Comparison of ENCODE assay signal across 21 cellular contexts in the genomic region with DNA sequence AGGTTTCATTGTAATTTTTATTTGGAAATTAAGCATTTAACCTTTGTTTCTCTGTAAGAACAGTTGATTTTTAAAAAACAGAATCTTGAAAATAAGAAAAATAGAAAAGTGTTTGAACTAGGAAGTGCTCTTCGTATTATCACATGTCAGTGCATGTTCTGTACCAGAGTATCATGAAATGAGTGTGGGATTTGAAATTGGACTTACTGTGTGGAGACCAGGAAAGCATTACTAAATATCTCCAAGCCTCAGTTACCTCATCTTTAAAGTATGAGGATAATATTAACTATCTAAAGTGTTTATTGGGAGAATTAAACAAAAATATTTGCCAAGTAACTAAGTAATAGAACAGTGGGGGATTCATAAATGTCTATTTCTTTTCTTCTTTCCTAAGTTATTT.
DNase-seq lines count a peak whose midpoint lies in the region; ATAC-seq, FAIRE-seq and TF ChIP-seq lines count a peak whose summit lies in the region.
"Had no signal": no experiment of that assay in that cellular context is flagged by ENCODE, and none has a peak within 500 bp of the region (broad histone marks: within the 10 kb centered on the region; RNA-seq: fewer than 3 reads in every experiment).

No MANE protein-coding gene starts in this region.

- H3K27me3 ChIP-seq in GM23248 (replicated peaks; ENCODE audit: insufficient read depth): no peaks in the 10 kb centered on the region
- no peaks in the 10 kb centered on the region for H3K27me3 ChIP-seq in bronchial epithelial cell (ENCODE audit: control insufficient read depth, insufficient read depth, low read length)
- H3K27me3 ChIP-seq in foreskin keratinocyte: no peaks in the 10 kb centered on the region
- H3K27me3 ChIP-seq in neural progenitor cell: no peaks in the 10 kb centered on the region
- H3K27me3 ChIP-seq in pancreas: no peaks in the 10 kb centered on the region
- H3K27me3 ChIP-seq: BE2C had no signal

- 0 out of 2 replicates have a peak, but pooled peaks cover 5% of the 10 kb centered on the region for H3K4me1 ChIP-seq in GM23248 (ENCODE audit: insufficient read depth)
- peaks cover 9% of the 10 kb centered on the region for H3K4me1 ChIP-seq in foreskin keratinocyte
- H3K4me1 ChIP-seq in neural progenitor cell: peaks cover 9% of the 10 kb centered on the region
- H3K4me1 ChIP-seq in pancreas: peaks cover 0 to 9% (median 0%) of the 10 kb centered on the region in 3 donors
- H3K4me1 ChIP-seq: HAP-1 had no signal

- DNase-seq in GM23248 (no peak), bronchial epithelial cell (ENCODE audit: low read depth) (peak; percentile 80), foreskin keratinocyte (peak; percentile 27 to 61), mesothelial cell of epicardium (ENCODE audit: low spot score in 2 of 2, unreplicated experiment in 2 of 2) (no peak), neural progenitor cell (ENCODE audit: low spot score) (no peak), pancreas (no peak)
- DNase-seq in activated naive CD8-positive, alpha-beta T cell treated with anti-CD3 and anti-CD28 coated beads for 36 hours: no peak
- no peak for DNase-seq in activated CD4-positive, CD25-positive, alpha-beta regulatory T cell treated with anti-CD3 and anti-CD28 coated beads, Interleukin-2, amount 50 U/mL, for 72 hours
- DNase-seq: ACHN; BE2C; C1 segment of cervical spinal cord; CD4-positive, CD25-positive, alpha-beta regulatory T cell; CD8-positive, alpha-beta memory T cell; COR-L47; DMS 273 treated with DMSO at 0.1 percent for 48 hours; DMS53; DND-41 had no signal

- H2AFZ ChIP-seq in GM23248 (peak overlapping the region; percentile 39; the same call in 1 of the 2 replicates), neural progenitor cell (replicated peaks) (no peak overlapping the region)

- peaks cover 43% of the 10 kb centered on the region for H3K4me1 Mint-ChIP-seq in mesothelial cell of epicardium
- peaks cover 27% of the 10 kb centered on the region for H3K4me1 Mint-ChIP-seq in neural progenitor cell
- no peaks in the 10 kb centered on the region for H3K4me1 Mint-ChIP-seq in activated naive CD8-positive, alpha-beta T cell treated with anti-CD3 and anti-CD28 coated beads for 36 hours
- H3K4me1 Mint-ChIP-seq: CD4-positive, CD25-positive, alpha-beta regulatory T cell; CD8-positive, alpha-beta memory T cell had no signal

- H3F3A ChIP-seq in GM23248 (ENCODE audit: insufficient read depth) (no peaks in the 10 kb centered on the region; the same call in 1 of the 2 replicates), neural progenitor cell (ENCODE audit: low read depth) (no peaks in the 10 kb centered on the region)

- no peaks in the 10 kb centered on the region for H3K79me2 ChIP-seq in GM23248 (ENCODE audit: insufficient read depth)
- H3K79me2 ChIP-seq in neural progenitor cell (ENCODE audit: low read depth): no peaks in the 10 kb centered on the region

- in situ Hi-C loops in GM23248 (cut with MboI): no loop called here

- H3K4me2 ChIP-seq in GM23248 (ENCODE audit: unreplicated experiment) (no peak overlapping the region), neural progenitor cell (no peak overlapping the region)

- 93 to 96% methylated on average over 1 of the region's 1 CpG for WGBS in GM23248 (ENCODE audit: low coverage in 1 of 2, low lambda C conversion rate in 2 of 2, missing lambda C conversion rate in 2 of 2), 2 experiments
- 86 to 91% methylated on average over 1 of the region's 1 CpG for WGBS in pancreas, 2 donors

- H4K20me1 ChIP-seq in GM23248 (ENCODE audit: insufficient read depth) (no peaks in the 10 kb centered on the region), neural progenitor cell (ENCODE audit: low read depth) (no peaks in the 10 kb centered on the region)

- H3K27ac Mint-ChIP-seq in mesothelial cell of epicardium (peak overlapping the region; percentile 89), neural progenitor cell (no peak overlapping the region)
- no peak overlapping the region for H3K27ac Mint-ChIP-seq in activated naive CD8-positive, alpha-beta T cell treated with anti-CD3 and anti-CD28 coated beads for 36 hours
- H3K27ac Mint-ChIP-seq: CD4-positive, CD25-positive, alpha-beta regulatory T cell; CD8-positive, alpha-beta memory T cell had no signal

- FAIRE-seq in bronchial epithelial cell (lab: Jason Lieb, UNC): no peak
- FAIRE-seq in pancreas (lab: Jason Lieb, UNC): no peak
- FAIRE-seq: GM12878, GM19239 had no signal

- TF ChIP-seq CTCF in bronchial epithelial cell (IDR thresholded peaks at IDR 0.05; ENCODE audit: insufficient read depth, low read length, severe bottlenecking) (no peak), foreskin keratinocyte (conservative IDR thresholded peaks at IDR 0.05) (no peak), mesothelial cell of epicardium (IDR thresholded peaks at IDR 0.05; ENCODE audit: unreplicated experiment) (no peak), neural progenitor cell (IDR thresholded peaks at IDR 0.05) (no peak), pancreas (IDR thresholded peaks at IDR 0.05) (no peak)

- no peak overlapping the region for H3K27ac ChIP-seq in GM23248
- peak overlapping the region; percentile 13 for H3K27ac ChIP-seq in foreskin keratinocyte
- H3K27ac ChIP-seq in neural progenitor cell: no peak overlapping the region
- H3K27ac ChIP-seq in pancreas: no peak overlapping the region
- H3K27ac ChIP-seq: HL-60 had no signal

- H3K9ac ChIP-seq in GM23248: no peak overlapping the region
- no peak overlapping the region for H3K9ac ChIP-seq in neural progenitor cell

- H3K4me3 Mint-ChIP-seq in mesothelial cell of epicardium: no peak overlapping the region
- no peak overlapping the region for H3K4me3 Mint-ChIP-seq in neural progenitor cell
- H3K4me3 Mint-ChIP-seq in activated naive CD8-positive, alpha-beta T cell treated with anti-CD3 and anti-CD28 coated beads for 36 hours: no peak overlapping the region
- H3K4me3 Mint-ChIP-seq: CD4-positive, CD25-positive, alpha-beta regulatory T cell; CD8-positive, alpha-beta memory T cell had no signal

- ATAC-seq in foreskin keratinocyte (no peak), pancreas (no peak)
- ATAC-seq: GM12878 had no signal

- no peaks in the 10 kb centered on the region for H3K36me3 Mint-ChIP-seq in mesothelial cell of epicardium
- no peaks in the 10 kb centered on the region for H3K36me3 Mint-ChIP-seq in neural progenitor cell
- no peaks in the 10 kb centered on the region for H3K36me3 Mint-ChIP-seq in activated naive CD8-positive, alpha-beta T cell treated with anti-CD3 and anti-CD28 coated beads for 36 hours
- H3K36me3 Mint-ChIP-seq: CD4-positive, CD25-positive, alpha-beta regulatory T cell; CD8-positive, alpha-beta memory T cell had no signal

- H3K9me3 ChIP-seq in GM23248 (ENCODE audit: low read depth) (no peaks in the 10 kb centered on the region), neural progenitor cell (ENCODE audit: low read depth) (no peaks in the 10 kb centered on the region), pancreas (no peaks in the 10 kb centered on the region)
- H3K9me3 ChIP-seq: BE2C, HAP-1 had no signal

- H3K9me3 Mint-ChIP-seq in mesothelial cell of epicardium (peaks cover 4% of the 10 kb centered on the region), neural progenitor cell (no peaks in the 10 kb centered on the region)
- H3K9me3 Mint-ChIP-seq in activated naive CD8-positive, alpha-beta T cell treated with anti-CD3 and anti-CD28 coated beads for 36 hours: peaks cover 5% of the 10 kb centered on the region

- H3K27me3 Mint-ChIP-seq in mesothelial cell of epicardium (ENCODE audit: low read depth) (no peaks in the 10 kb centered on the region), neural progenitor cell (ENCODE audit: insufficient read depth, low read depth) (peaks cover 5% of the 10 kb centered on the region)
- H3K27me3 Mint-ChIP-seq in activated naive CD8-positive, alpha-beta T cell treated with anti-CD3 and anti-CD28 coated beads for 36 hours: no peaks in the 10 kb centered on the region
- H3K27me3 Mint-ChIP-seq: CD4-positive, CD25-positive, alpha-beta regulatory T cell had no signal

- no peaks in the 10 kb centered on the region; the same call in 1 of the 2 replicates for H3K9me2 ChIP-seq in GM23248 (ENCODE audit: insufficient read depth)

- intact Hi-C loops in pancreas (cut with DNase I): no loop called here

- H3K4me3 ChIP-seq in GM23248 (no peak overlapping the region), bronchial epithelial cell (ENCODE audit: low read depth, low read length) (no peak overlapping the region), neural progenitor cell (no peak overlapping the region), pancreas (no peak overlapping the region)
- H3K4me3 ChIP-seq: GM12878, HAP-1 had no signal

- H3K36me3 ChIP-seq in GM23248 (ENCODE audit: low read depth) (no peaks in the 10 kb centered on the region), bronchial epithelial cell (ENCODE audit: control insufficient read depth, insufficient read depth, low read length) (no peaks in the 10 kb centered on the region), neural progenitor cell (no peaks in the 10 kb centered on the region), pancreas (no peaks in the 10 kb centered on the region)
- H3K36me3 ChIP-seq: BE2C, HAP-1 had no signal

Comparison
In these comparisons a context has a peak if more than half of its experiments do, and no peak if none do; other contexts are left out.
1. DNase-seq: peak in bronchial epithelial cell (single experiment) and foreskin keratinocyte (2 of 2); none in GM23248 (single experiment), mesothelial cell of epicardium (0 of 2), neural progenitor cell (single experiment), pancreas (0 of 6), activated naive CD8-positive, alpha-beta T cell treated with anti-CD3 and anti-CD28 coated beads for 36 hours (single experiment) and activated CD4-positive, CD25-positive, alpha-beta regulatory T cell treated with anti-CD3 and anti-CD28 coated beads, Interleukin-2, amount 50 U/mL, for 72 hours (single experiment).